ENCODE assay signal across 9 cellular contexts in genomic region chr16:1961651-1962067, GRCh38. TPM values are rescaled to one million over a fixed set of nuclear protein-coding genes. Genes with fewer than 3 reads are reported as not detected.
DNase-seq lines count a peak whose midpoint lies in the region; ATAC-seq and TF ChIP-seq lines count a peak whose summit lies in the region.
"Had no signal": no experiment of that assay in that cellular context is flagged by ENCODE, and none has a peak within 500 bp of the region (broad histone marks: within the 10 kb centered on the region; RNA-seq: fewer than 3 reads in every experiment).

No MANE protein-coding gene starts in this region.

- intact Hi-C loops in activated CD8-positive, alpha-beta T cell treated with anti-CD3 and anti-CD28 coated beads for 36 hours (cut with micrococcal nuclease), result no loop called here

- peaks cover 43% of the 10 kb centered on the region for H3K4me1 Mint-ChIP-seq in activated T-cell treated with anti-CD3 and anti-CD28 coated beads, Interleukin-2, amount 50 U/mL, for 24 hours (ENCODE audit: low read depth)
- peaks cover 37% of the 10 kb centered on the region for H3K4me1 Mint-ChIP-seq in activated CD8-positive, alpha-beta T cell treated with anti-CD3 and anti-CD28 coated beads for 36 hours (ENCODE audit: low read depth)

- peak overlapping the region; percentile 81; the same call in 1 of the 2 replicates for H3K4me3 ChIP-seq in Karpas-422 (ENCODE audit: low read length)
- no peak overlapping the region for H3K4me3 ChIP-seq in osteoblast (ENCODE audit: insufficient read depth, low read length)

- H3K9me3 ChIP-seq in Karpas-422 (ENCODE audit: low read length) (no peaks in the 10 kb centered on the region), osteoblast (ENCODE audit: low read depth, low read length) (no peaks in the 10 kb centered on the region)

- H3K79me2 ChIP-seq in Karpas-422 (ENCODE audit: low read length) (peaks cover 44% of the 10 kb centered on the region), osteoblast (ENCODE audit: insufficient read depth, low read length) (peaks cover 60% of the 10 kb centered on the region)

- H3K27me3 Mint-ChIP-seq in activated T-cell treated with anti-CD3 and anti-CD28 coated beads, Interleukin-2, amount 50 U/mL, for 24 hours, result no peaks in the 10 kb centered on the region
- H3K27me3 Mint-ChIP-seq in activated CD8-positive, alpha-beta T cell treated with anti-CD3 and anti-CD28 coated beads for 36 hours, result no peaks in the 10 kb centered on the region

- H3K4me1 ChIP-seq in Karpas-422 (ENCODE audit: low read length) (peaks cover 45% of the 10 kb centered on the region), osteoblast (ENCODE audit: insufficient read depth, low read length) (peaks cover 27% of the 10 kb centered on the region)

- peak overlapping the region; percentile 94 for H3K27ac Mint-ChIP-seq in activated T-cell treated with anti-CD3 and anti-CD28 coated beads, Interleukin-2, amount 50 U/mL, for 24 hours
- peak overlapping the region; percentile 96 for H3K27ac Mint-ChIP-seq in activated CD8-positive, alpha-beta T cell treated with anti-CD3 and anti-CD28 coated beads for 36 hours

- H3K27ac ChIP-seq in Karpas-422 (ENCODE audit: low read length) (peak overlapping the region; percentile 94), osteoblast (ENCODE audit: low read depth, low read length) (no peak overlapping the region)

- H3K27me3 ChIP-seq in Karpas-422 (ENCODE audit: low read length) (no peaks in the 10 kb centered on the region), osteoblast (ENCODE audit: insufficient read depth, low read length) (no peaks in the 10 kb centered on the region)

- no peaks in the 10 kb centered on the region for H3K9me2 ChIP-seq in Karpas-422 (replicated peaks; ENCODE audit: insufficient read depth, low read length)

- H2AFZ ChIP-seq in Karpas-422 (ENCODE audit: low read length) (no peak overlapping the region), osteoblast (ENCODE audit: low read length) (no peak overlapping the region)

- H3K4me2 ChIP-seq in Karpas-422 (ENCODE audit: low read depth, low read length, poor library complexity, severe bottlenecking) (peak overlapping the region; percentile 97), osteoblast (ENCODE audit: insufficient read depth, low read length) (no peak overlapping the region)

- peak; percentile 63 for DNase-seq in activated T-cell treated with anti-CD3 and anti-CD28 coated beads, Interleukin-2, amount 50 U/mL, for 24 hours
- DNase-seq in activated T-cell treated with anti-CD3 and anti-CD28 coated beads, Interleukin-2, amount 50 U/mL, for 1 hour, result no peak
- DNase-seq in Karpas-422 (peak; percentile 85), osteoblast (ENCODE audit: insufficient read length, low spot score, missing footprints) (peak; percentile 23), NCI-H1417 treated with DMSO at 0.1 percent for 48 hours (lab: John Stamatoyannopoulos, UW) (no peak), NCI-H526 (lab: John Stamatoyannopoulos, UW) (no peak)
- DNase-seq in activated CD8-positive, alpha-beta T cell treated with anti-CD3 and anti-CD28 coated beads for 36 hours, result peak; percentile 52

- no peaks in the 10 kb centered on the region for H3K9me3 Mint-ChIP-seq in activated T-cell treated with anti-CD3 and anti-CD28 coated beads, Interleukin-2, amount 50 U/mL, for 24 hours
- H3K9me3 Mint-ChIP-seq in activated CD8-positive, alpha-beta T cell treated with anti-CD3 and anti-CD28 coated beads for 36 hours, result no peaks in the 10 kb centered on the region

- no peak for TF ChIP-seq CTCF in activated CD8-positive, alpha-beta T cell treated with anti-CD3 and anti-CD28 coated beads for 36 hours (IDR thresholded peaks at IDR 0.05)
- no peak for TF ChIP-seq CTCF in osteoblast (IDR thresholded peaks at IDR 0.05; ENCODE audit: extremely low read depth, low read depth, low read length)

- CTCF ChIA-PET in activated CD8-positive, alpha-beta T cell treated with anti-CD3 and anti-CD28 coated beads for 36 hours (lab: Charles Lee), result interaction anchor here (1.3 to 1.4 kb wide), 2 partner anchors 10 to 256 kb away, joined by 3 read pairs; partner anchors contain the start of genes MAPK8IP3 and TBL3

- peak overlapping the region; percentile 87 for H3K4me3 Mint-ChIP-seq in activated T-cell treated with anti-CD3 and anti-CD28 coated beads, Interleukin-2, amount 50 U/mL, for 24 hours
- H3K4me3 Mint-ChIP-seq in activated CD8-positive, alpha-beta T cell treated with anti-CD3 and anti-CD28 coated beads for 36 hours, result peak overlapping the region; percentile 98

- POLR2A ChIA-PET in activated CD8-positive, alpha-beta T cell treated with anti-CD3 and anti-CD28 coated beads for 36 hours (lab: Charles Lee), result interaction anchor here (0.6 to 14.3 kb wide), 8 partner anchors 9 to 395 kb away, joined by 3 to 505 read pairs (median 11); partner anchors contain the start of genes FAHD1, GFER, MSRB1 and NOXO1

- peaks cover 65% of the 10 kb centered on the region for H3K36me3 Mint-ChIP-seq in activated T-cell treated with anti-CD3 and anti-CD28 coated beads, Interleukin-2, amount 50 U/mL, for 24 hours (ENCODE audit: low read depth)
- peaks cover 53% of the 10 kb centered on the region for H3K36me3 Mint-ChIP-seq in activated CD8-positive, alpha-beta T cell treated with anti-CD3 and anti-CD28 coated beads for 36 hours (ENCODE audit: low read depth)

- H3K36me3 ChIP-seq in Karpas-422 (ENCODE audit: insufficient read depth, low read length) (peaks cover 23% of the 10 kb centered on the region), osteoblast (ENCODE audit: insufficient read depth, low read length) (peaks cover 28% of the 10 kb centered on the region)

- H4K20me1 ChIP-seq in Karpas-422 (ENCODE audit: insufficient read depth, low read depth, low read length) (peaks cover 19% of the 10 kb centered on the region), osteoblast (ENCODE audit: insufficient read depth, low read length) (peaks cover 38% of the 10 kb centered on the region)

- H3K9ac ChIP-seq in Karpas-422 (ENCODE audit: low read length), result peak overlapping the region; percentile 95

- ATAC-seq in activated CD8-positive, alpha-beta T cell treated with anti-CD3 and anti-CD28 coated beads for 36 hours, result no peak
- no peak for ATAC-seq in HG02623 (IDR thresholded peaks at IDR 0.05; ENCODE audit: unreplicated experiment)

RNA-seq across cellular contexts. Expression of gene NDUFB10, which starts 2.3 kb away (rescaled TPM):
- total RNA-seq in Karpas-422 (2014; rRNA removed; shearing (Covaris generic); ENCODE audit: low replicate concordance), result 288 and 537 TPM in 2 replicates
- total RNA-seq in activated CD8-positive, alpha-beta T cell treated with anti-CD3 and anti-CD28 coated beads for 36 hours, result 100 to 1,000 TPM; 126 to 129 TPM
- total RNA-seq in osteoblast, result 82.8 and 109 TPM in 2 replicates

RNA-seq across cellular contexts. Expression of gene RPS2, which starts 3.0 kb away (rescaled TPM):
- total RNA-seq in Karpas-422 (2014; rRNA removed; shearing (Covaris generic); ENCODE audit: low replicate concordance), result 3,837 and 4,799 TPM in 2 replicates
- 1,000 to 10,000 TPM; 5,572 to 5,598 TPM for total RNA-seq in activated CD8-positive, alpha-beta T cell treated with anti-CD3 and anti-CD28 coated beads for 36 hours
- 1,815 and 2,359 TPM in 2 replicates for total RNA-seq in osteoblast

RNA-seq across cellular contexts. Expression of gene RNF151, which starts 5.0 kb away (rescaled TPM):
- not detected in 2 replicates for total RNA-seq in Karpas-422 (2014; rRNA removed; shearing (Covaris generic); ENCODE audit: low replicate concordance)
- total RNA-seq in activated CD8-positive, alpha-beta T cell treated with anti-CD3 and anti-CD28 coated beads for 36 hours, result not detected
- total RNA-seq in osteoblast, result 0.36 TPM in 1 of 2 replicates, not detected in the other
- total RNA-seq: pulmonary artery endothelial cell had no signal

RNA-seq across cellular contexts. Expression of gene RPL3L, which starts 7.2 kb away (rescaled TPM):
- total RNA-seq in Karpas-422 (2014; rRNA removed; shearing (Covaris generic); ENCODE audit: low replicate concordance), result not detected in 2 replicates
- total RNA-seq in activated CD8-positive, alpha-beta T cell treated with anti-CD3 and anti-CD28 coated beads for 36 hours, result not detected
- total RNA-seq in osteoblast, result not detected in 2 replicates
- total RNA-seq: pulmonary artery endothelial cell had no signal

RNA-seq across cellular contexts. Expression of gene TBL3, which starts 10.2 kb away (rescaled TPM):
- 25.4 and 48.6 TPM in 2 replicates for total RNA-seq in Karpas-422 (2014; rRNA removed; shearing (Covaris generic); ENCODE audit: low replicate concordance)
- 10 to 100 TPM; 54.4 to 56.0 TPM for total RNA-seq in activated CD8-positive, alpha-beta T cell treated with anti-CD3 and anti-CD28 coated beads for 36 hours
- total RNA-seq in osteoblast, result 22.4 and 26.1 TPM in 2 replicates

Comparison
In these comparisons a context has a peak if more than half of its experiments do, and no peak if none do; other contexts are left out.
1. DNase-seq: peak in activated T-cell treated with anti-CD3 and anti-CD28 coated beads, Interleukin-2, amount 50 U/mL, for 24 hours (single experiment), Karpas-422 (single experiment), activated CD8-positive, alpha-beta T cell treated with anti-CD3 and anti-CD28 coated beads for 36 hours (single experiment) and osteoblast (single experiment); none in activated T-cell treated with anti-CD3 and anti-CD28 coated beads, Interleukin-2, amount 50 U/mL, for 1 hour (single experiment), NCI-H1417 treated with DMSO at 0.1 percent for 48 hours (single experiment) and NCI-H526 (0 of 2).